ENCODE assay signal across 9 cellular contexts in the genomic region with DNA sequence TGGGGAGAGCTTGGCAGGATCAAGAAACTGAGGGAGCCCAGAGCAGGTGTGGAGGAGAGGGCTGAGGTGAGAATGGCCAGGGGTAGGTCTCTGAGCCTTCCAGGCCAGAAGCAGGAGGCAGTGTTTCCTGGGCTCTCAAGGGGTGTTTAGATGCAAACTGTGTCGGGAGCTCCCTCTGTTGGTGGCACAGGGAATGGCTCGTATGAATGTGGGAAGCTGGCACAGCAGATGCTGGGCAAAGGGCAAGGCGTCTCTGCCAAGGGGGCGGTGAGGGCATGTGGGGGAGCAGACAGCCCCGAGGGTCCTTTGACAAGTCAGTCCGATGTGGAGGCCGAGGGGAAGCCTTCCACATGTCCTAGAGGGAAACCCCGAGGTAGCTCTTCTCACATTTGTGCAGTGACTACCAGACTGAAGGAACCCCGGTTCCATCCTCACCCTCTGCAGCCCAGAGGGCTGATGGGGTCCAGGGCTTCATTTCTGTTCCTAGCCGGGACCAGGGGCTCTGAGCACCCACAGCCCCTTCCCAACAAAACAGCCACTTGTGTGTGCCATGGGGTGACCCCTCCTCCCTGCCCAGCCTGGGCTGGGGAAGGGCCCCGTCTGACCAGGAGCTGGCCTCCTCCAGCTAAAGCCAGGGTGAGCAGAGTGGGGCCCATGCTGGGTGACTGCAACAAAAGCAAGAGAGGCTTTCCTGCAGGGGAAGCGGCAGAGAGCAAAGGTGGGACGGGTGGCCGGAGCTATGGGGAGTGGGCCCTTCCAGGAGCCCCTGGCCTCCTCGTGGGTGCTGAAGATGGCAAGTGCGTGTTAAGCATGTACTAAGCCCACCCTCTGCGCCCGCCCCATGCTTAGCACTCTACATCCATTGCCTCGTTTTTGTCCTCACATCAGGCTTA.
DNase-seq lines count a peak whose midpoint lies in the region; ATAC-seq and TF ChIP-seq lines count a peak whose summit lies in the region.
"Had no signal": no experiment of that assay in that cellular context is flagged by ENCODE, and none has a peak within 500 bp of the region (broad histone marks: within the 10 kb centered on the region; RNA-seq: fewer than 3 reads in every experiment).

No MANE protein-coding gene starts in this region.

- peak; percentile 82 for TF ChIP-seq CTCF in CD4-positive, alpha-beta T cell (IDR thresholded peaks at IDR 0.05)

- H3K27me3 Mint-ChIP-seq in CD4-positive, alpha-beta T cell, result no peaks in the 10 kb centered on the region

- H3K27ac ChIP-seq in CD4-positive, alpha-beta T cell (ENCODE audit: low read depth, low read length), result no peak overlapping the region

- H3K9me3 ChIP-seq in CD4-positive, alpha-beta T cell (ENCODE audit: control insufficient read depth, low read length), result no peaks in the 10 kb centered on the region

- no peaks in the 10 kb centered on the region for H3K27me3 ChIP-seq in CD4-positive, alpha-beta T cell (ENCODE audit: control insufficient read depth, insufficient read depth, low read length)

- H3K9me3 Mint-ChIP-seq in CD4-positive, alpha-beta T cell, result no peaks in the 10 kb centered on the region
- H3K9me3 Mint-ChIP-seq: IgD-negative memory B cell had no signal

- H3K36me3 Mint-ChIP-seq in CD4-positive, alpha-beta T cell (ENCODE audit: low read depth), result no peaks in the 10 kb centered on the region
- H3K36me3 Mint-ChIP-seq: IgD-negative memory B cell had no signal

- DNase-seq in CD4-positive, alpha-beta T cell, result peak; percentile 66 to 80 (median 72)
- DNase-seq in H4 (ENCODE audit: low spot score) (peak; percentile 72), NCI-H2227 treated with DMSO at 0.1 percent for 48 hours (lab: John Stamatoyannopoulos, UW) (peak; percentile 22), cerebellar cortex (ENCODE audit: low spot score) (peak; percentile 71), left kidney (ENCODE audit: low read depth, low spot score) (peak; percentile 89)
- DNase-seq in activated CD4-positive, alpha-beta T cell treated with anti-CD3 and anti-CD28 coated beads for 1 hour, result peak; percentile 64
- peak; percentile 69 to 70 for DNase-seq in stimulated activated CD4-positive, alpha-beta T cell treated with anti-CD3 and anti-CD28 coated beads, Interleukin-4, amount 100 ng/mL, for 4 hours

- CTCF ChIA-PET in CD4-positive, alpha-beta T cell (lab: Charles Lee), result interaction anchor here (0.5 to 1.4 kb wide), 12 partner anchors 16 to 725 kb away, joined by 3 to 15 read pairs (median 4); a partner anchor contains a TSS

- H3K4me1 Mint-ChIP-seq in CD4-positive, alpha-beta T cell (ENCODE audit: low read depth), result no peaks in the 10 kb centered on the region

- H3K27ac Mint-ChIP-seq in CD4-positive, alpha-beta T cell, result no peak overlapping the region
- H3K27ac Mint-ChIP-seq: IgD-negative memory B cell had no signal

- H3K4me3 Mint-ChIP-seq in CD4-positive, alpha-beta T cell, result no peak overlapping the region
- H3K4me3 Mint-ChIP-seq: IgD-negative memory B cell had no signal

- intact Hi-C loops in CD4-positive, alpha-beta T cell (cut with DNase I, micrococcal nuclease), result loop anchor here (1.0 to 5.0 kb wide), 4 partner anchors 383 to 655 kb away; no protein-coding TSS in a partner anchor

- ATAC-seq in CD4-positive, alpha-beta T cell (ENCODE audit: poor library complexity), result peak; percentile 95
- no peak for ATAC-seq in HG03342 (IDR thresholded peaks at IDR 0.05; ENCODE audit: unreplicated experiment)

- POLR2A ChIA-PET in CD4-positive, alpha-beta T cell (lab: Charles Lee), result interaction anchor here (0.5 to 1.5 kb wide), 4 partner anchors 296 to 479 kb away, joined by 3 to 13 read pairs (median 4); no protein-coding TSS in a partner anchor

Comparison
In these comparisons a context has a peak if more than half of its experiments do, and no peak if none do; other contexts are left out.
1. DNase-seq: peak in every context shown above with its lines; median percentile 89 in left kidney; 72 in H4; 72 in CD4-positive, alpha-beta T cell; 71 in cerebellar cortex; 70 in stimulated activated CD4-positive, alpha-beta T cell treated with anti-CD3 and anti-CD28 coated beads, Interleukin-4, amount 100 ng/mL, for 4 hours; 64 in activated CD4-positive, alpha-beta T cell treated with anti-CD3 and anti-CD28 coated beads for 1 hour; 22 in NCI-H2227 treated with DMSO at 0.1 percent for 48 hours.